Comparison of ENCODE assay signal across 12 cellular contexts in the genomic region with DNA sequence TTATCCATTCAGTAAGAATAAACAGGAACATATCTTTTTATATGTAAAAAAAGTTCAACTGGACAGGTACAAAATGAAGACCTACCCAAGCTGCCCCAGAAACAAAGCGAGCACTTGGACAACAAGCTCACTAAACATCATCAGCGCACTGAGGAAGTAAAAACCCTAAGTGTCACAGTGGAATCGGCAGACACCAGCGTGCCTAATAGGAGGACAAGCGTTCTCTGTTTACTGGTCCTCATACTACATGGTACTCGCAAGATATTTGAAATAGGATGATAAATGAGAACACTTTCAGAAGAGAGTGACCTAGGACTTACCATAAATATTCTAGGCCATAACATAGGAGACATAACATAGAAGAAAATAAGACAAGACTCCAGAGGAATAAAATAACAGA. TPM values are rescaled to one million over a fixed set of nuclear protein-coding genes. Genes with fewer than 3 reads are reported as not detected.
DNase-seq lines count a peak whose midpoint lies in the region; ATAC-seq and TF ChIP-seq lines count a peak whose summit lies in the region.
"Had no signal": no experiment of that assay in that cellular context is flagged by ENCODE, and none has a peak within 500 bp of the region (broad histone marks: within the 10 kb centered on the region; RNA-seq: fewer than 3 reads in every experiment).

No MANE protein-coding gene starts in this region.

- intact Hi-C loops in dorsolateral prefrontal cortex (cut with DNase I) (no loop called here), esophagus squamous epithelium (cut with DNase I) (no loop called here)

- H3K36me3 ChIP-seq in esophagus squamous epithelium = no peaks in the 10 kb centered on the region
- H3K36me3 ChIP-seq: BLaER1 had no signal

- ATAC-seq in HG03521 (IDR thresholded peaks at IDR 0.05; ENCODE audit: unreplicated experiment) = no peak
- ATAC-seq: HCT116 had no signal

- H3K4me1 ChIP-seq in esophagus squamous epithelium = peaks cover 0 to 31% (median under 1%) of the 10 kb centered on the region in 3 donors
- H3K4me1 ChIP-seq: BLaER1, Caco-2 had no signal

- TF ChIP-seq CTCF in dorsolateral prefrontal cortex (IDR thresholded peaks at IDR 0.05 in 54 of 56, conservative IDR thresholded peaks at IDR 0.05 in 2 of 56; ENCODE audit: low read depth in 1 of 56, partially characterized antibody in 56 of 56) (peak in 3 of 56 donors; percentile 8 to 12 (median 8)), esophagus squamous epithelium (IDR thresholded peaks at IDR 0.05) (no peak)

- H3K4me3 ChIP-seq in dorsolateral prefrontal cortex (peak overlapping the region in 30 of 59 donors; percentile 0 to 51 (median 22)), esophagus squamous epithelium (no peak overlapping the region)
- H3K4me3 ChIP-seq: BLaER1 had no signal

- no peaks in the 10 kb centered on the region for H3K9me3 ChIP-seq in esophagus squamous epithelium
- H3K9me3 ChIP-seq: BLaER1, Caco-2 had no signal

- H3K27ac ChIP-seq in dorsolateral prefrontal cortex (peak overlapping the region in 58 of 59 donors; percentile 4 to 99 (median 86)), esophagus squamous epithelium (no peak overlapping the region)
- H3K27ac ChIP-seq: 22Rv1, BLaER1 had no signal

- DNase-seq in Ammon's horn (ENCODE audit: low spot score) (peak; percentile 66), dorsolateral prefrontal cortex (peak in 1 of 10 donors; percentile 42), medulla oblongata (ENCODE audit: extremely low spot score) (peak; percentile 75), superior temporal gyrus (ENCODE audit: extremely low spot score) (peak; percentile 80), DMS153 (lab: John Stamatoyannopoulos, UW) (no peak), esophagus squamous epithelium (lab: John Stamatoyannopoulos, UW) (no peak)
- DNase-seq: Caco-2; CD8-positive, alpha-beta memory T cell had no signal

- H3K27me3 ChIP-seq in dorsolateral prefrontal cortex (no peaks in the 10 kb centered on the region), esophagus squamous epithelium (no peaks in the 10 kb centered on the region)
- H3K27me3 ChIP-seq: BLaER1 had no signal

- 82 to 85% methylated on average over 6 of the region's 6 CpGs for WGBS in esophagus squamous epithelium, 2 donors

- no peak for TF ChIP-seq POLR2A in esophagus squamous epithelium (IDR thresholded peaks at IDR 0.05)

RNA-seq across cellular contexts. Expression of gene MAP7, which starts 18.2 kb away (rescaled TPM):
- total RNA-seq in dorsolateral prefrontal cortex (100 to 1,000 TPM in 67 of 120 experiments, 10 to 100 TPM in 53; 56.8 to 230 (median 104) TPM), esophagus squamous epithelium (10 to 100 TPM; 18.3 to 33.0 (median 28.2) TPM)

Comparison
In these comparisons a context has a peak if more than half of its experiments do, and no peak if none do; other contexts are left out.
1. DNase-seq: peak in Ammon's horn (single experiment), medulla oblongata (single experiment) and superior temporal gyrus (single experiment); none in DMS153 (single experiment) and esophagus squamous epithelium (single experiment).
2. H3K27ac ChIP-seq: peak in dorsolateral prefrontal cortex (58 of 59); none in esophagus squamous epithelium (0 of 4).
3. H3K4me3 ChIP-seq: peak in dorsolateral prefrontal cortex (30 of 59); none in esophagus squamous epithelium (0 of 4).